In genomic region chr4:2930135-2930805, GRCh38 we compare ENCODE assay signal across 12 cellular contexts. TPM values are rescaled to one million over a fixed set of nuclear protein-coding genes. Genes with fewer than 3 reads are reported as not detected.
DNase-seq lines count a peak whose midpoint lies in the region; ATAC-seq lines count a peak whose summit lies in the region.
"Had no signal": no experiment of that assay in that cellular context is flagged by ENCODE, and none has a peak within 500 bp of the region (broad histone marks: within the 10 kb centered on the region; RNA-seq: fewer than 3 reads in every experiment).

No MANE protein-coding gene starts in this region.

- no peak overlapping the region for H3K4ac ChIP-seq in mesenchymal stem cell (ENCODE audit: low read depth in 1 of 2, low read length in 2 of 2)

- H3K4me3 ChIP-seq in mesenchymal stem cell (ENCODE audit: insufficient read depth in 1 of 2, low read depth in 1 of 2, low read length in 2 of 2) (no peak overlapping the region), urinary bladder (ENCODE audit: low read depth, low read length) (no peak overlapping the region)

- H3K9ac ChIP-seq in mesenchymal stem cell (ENCODE audit: low read length), result no peak overlapping the region

- H2AFZ ChIP-seq in mesenchymal stem cell (ENCODE audit: low read depth, low read length), result no peak overlapping the region

- peaks cover 70 to 78% of the 10 kb centered on the region in 2 experiments for H3K36me3 ChIP-seq in mesenchymal stem cell (ENCODE audit: control insufficient read depth in 1 of 2, insufficient read depth in 2 of 2, low read depth in 1 of 2, low read length in 2 of 2)
- H3K36me3 ChIP-seq in urinary bladder (ENCODE audit: insufficient read depth), result peaks cover 4% of the 10 kb centered on the region

- peak overlapping the region; percentile 83 for H4K91ac ChIP-seq in mesenchymal stem cell (ENCODE audit: low read length)

- peaks cover 5 to 14% of the 10 kb centered on the region in 2 donors for H3K36me3 Mint-ChIP-seq in activated T-cell treated with anti-CD3 and anti-CD28 coated beads, Interleukin-2, amount 50 U/mL, for 72 hours (ENCODE audit: insufficient read depth in 2 of 2)

- no peak overlapping the region for H2BK15ac ChIP-seq in mesenchymal stem cell (ENCODE audit: low read depth, poor library complexity, severe bottlenecking)

- H2BK120ac ChIP-seq in mesenchymal stem cell (ENCODE audit: low read depth, low read length), result no peak overlapping the region

- H3K4me3 Mint-ChIP-seq in activated T-cell treated with anti-CD3 and anti-CD28 coated beads, Interleukin-2, amount 50 U/mL, for 72 hours, result peak overlapping the region; percentile 16 to 37

- no peak overlapping the region for H2BK12ac ChIP-seq in mesenchymal stem cell (ENCODE audit: low read length in 2 of 2)

- no peak overlapping the region for H3K14ac ChIP-seq in mesenchymal stem cell (ENCODE audit: low read length in 2 of 2)

- H3K27me3 ChIP-seq in mesenchymal stem cell (ENCODE audit: control insufficient read depth in 1 of 2, insufficient read depth in 1 of 2, low read length in 2 of 2), result no peaks in the 10 kb centered on the region

- H2AK5ac ChIP-seq in mesenchymal stem cell (ENCODE audit: low read length, severe bottlenecking), result no peak overlapping the region

- H3K9me3 ChIP-seq in mesenchymal stem cell (ENCODE audit: control insufficient read depth, low read length), result no peaks in the 10 kb centered on the region

- ATAC-seq in Right ventricle myocardium inferior (no peak), Right ventricle myocardium superior (ENCODE audit: poor library complexity) (no peak), GM18858 (IDR thresholded peaks at IDR 0.05; ENCODE audit: unreplicated experiment) (no peak)
- ATAC-seq in activated T-cell treated with anti-CD3 and anti-CD28 coated beads, Interleukin-2, amount 50 U/mL, for 72 hours (replicated peaks in 1 of 2), result no peak
- ATAC-seq: SK-N-SH treated with all-trans-retinoic acid at 6 μM for 48 hours had no signal

- intact Hi-C loops in Right ventricle myocardium inferior (cut with DNase I), result loop anchor here (5.0 kb wide), 3 partner anchors 38 to 168 kb away; partner anchors contain the start of gene ADD1
- intact Hi-C loops in Right ventricle myocardium superior (cut with DNase I), result loop anchor here (10.0 kb wide), 1 partner anchor 165 kb away; no protein-coding TSS in a partner anchor

- H3K18ac ChIP-seq in mesenchymal stem cell (ENCODE audit: low read depth in 1 of 2, low read length in 2 of 2), result no peak overlapping the region

- H3K23ac ChIP-seq in mesenchymal stem cell (ENCODE audit: low read length in 2 of 2), result no peak overlapping the region

- 95% methylated on average over 12 of the region's 12 CpGs for WGBS in mesenchymal stem cell
- WGBS in urinary bladder, result 74% methylated on average over 12 of the region's 12 CpGs

- H2BK5ac ChIP-seq in mesenchymal stem cell (ENCODE audit: low read depth, low read length, poor library complexity, severe bottlenecking), result no peak overlapping the region

- no peaks in the 10 kb centered on the region for H3K9me3 Mint-ChIP-seq in activated T-cell treated with anti-CD3 and anti-CD28 coated beads, Interleukin-2, amount 50 U/mL, for 72 hours

- no peak overlapping the region for H4K8ac ChIP-seq in mesenchymal stem cell (ENCODE audit: low read length)

- peak overlapping the region; percentile 33 for H3K27ac Mint-ChIP-seq in activated T-cell treated with anti-CD3 and anti-CD28 coated beads, Interleukin-2, amount 50 U/mL, for 72 hours

- H3K4me1 ChIP-seq in mesenchymal stem cell (ENCODE audit: control insufficient read depth, insufficient read depth, low read depth, low read length) (peaks cover 33% of the 10 kb centered on the region), urinary bladder (ENCODE audit: insufficient read depth) (no peaks in the 10 kb centered on the region)

- peak; percentile 54 for DNase-seq in Right ventricle myocardium inferior (ENCODE audit: missing footprints)
- no peak for DNase-seq in Right ventricle myocardium superior
- DNase-seq in activated T-cell treated with anti-CD3 and anti-CD28 coated beads, Interleukin-2, amount 50 U/mL, for 72 hours, result no peak
- no peak for DNase-seq in mesenchymal stem cell
- no peak for DNase-seq in hypothalamus (lab: John Stamatoyannopoulos, UW)
- no peak for DNase-seq in A172 (ENCODE audit: low spot score)
- DNase-seq: activated gamma-delta T cell treated with Interleukin-2 at 50 U/mL for 16 hours, GOT3, NCI-H1694 had no signal

- H3K4me2 ChIP-seq in mesenchymal stem cell (ENCODE audit: low read length, poor library complexity, severe bottlenecking), result no peak overlapping the region

- H3K4me1 Mint-ChIP-seq in activated T-cell treated with anti-CD3 and anti-CD28 coated beads, Interleukin-2, amount 50 U/mL, for 72 hours (ENCODE audit: low read depth), result peaks cover 18% of the 10 kb centered on the region

- peaks cover 40% of the 10 kb centered on the region for H3K79me1 ChIP-seq in mesenchymal stem cell (replicated peaks; ENCODE audit: low read length, poor library complexity, severe bottlenecking)

- H3K27me3 Mint-ChIP-seq in activated T-cell treated with anti-CD3 and anti-CD28 coated beads, Interleukin-2, amount 50 U/mL, for 72 hours (ENCODE audit: low read depth), result no peaks in the 10 kb centered on the region

- H3K27ac ChIP-seq in mesenchymal stem cell (ENCODE audit: low read length, poor library complexity, severe bottlenecking) (peak overlapping the region; percentile 21), urinary bladder (ENCODE audit: low read depth) (peak overlapping the region; percentile 57)

RNA-seq across cellular contexts. Expression of gene NOP14, which starts 32.9 kb away (rescaled TPM):
- total RNA-seq in Right ventricle myocardium inferior (18.3 TPM), Right ventricle myocardium superior (20.7 TPM), urinary bladder (11.3 TPM)
- total RNA-seq in activated T-cell treated with anti-CD3 and anti-CD28 coated beads, Interleukin-2, amount 50 U/mL, for 72 hours, result 10 to 100 TPM; 72.0 to 75.8 TPM
- polyA plus RNA-seq in mesenchymal stem cell (2013, experiment 1 of 2), result 32.6 TPM
- 33.3 TPM for polyA plus RNA-seq in mesenchymal stem cell (2013, experiment 2 of 2)
- 17.0 TPM for polyA plus RNA-seq in urinary bladder
- total RNA-seq in A172 (2014; rRNA removed; shearing (Covaris generic)), result 23.8 and 33.1 TPM in 2 replicates

RNA-seq across cellular contexts. Expression of gene GRK4, which starts 33.1 kb away (rescaled TPM):
- total RNA-seq in Right ventricle myocardium inferior (7.7 TPM), Right ventricle myocardium superior (8.8 TPM), urinary bladder (9.9 TPM)
- total RNA-seq in activated T-cell treated with anti-CD3 and anti-CD28 coated beads, Interleukin-2, amount 50 U/mL, for 72 hours, result 1 to 10 TPM; 3.8 to 5.5 TPM
- 3.6 TPM for polyA plus RNA-seq in mesenchymal stem cell (2013, experiment 1 of 2)
- polyA plus RNA-seq in mesenchymal stem cell (2013, experiment 2 of 2), result 3.7 TPM
- 3.1 TPM for polyA plus RNA-seq in urinary bladder
- total RNA-seq in A172 (2014; rRNA removed; shearing (Covaris generic)), result 4.9 and 8.5 TPM in 2 replicates
